9 cellular contexts compared by ENCODE assay signal in the genomic region with DNA sequence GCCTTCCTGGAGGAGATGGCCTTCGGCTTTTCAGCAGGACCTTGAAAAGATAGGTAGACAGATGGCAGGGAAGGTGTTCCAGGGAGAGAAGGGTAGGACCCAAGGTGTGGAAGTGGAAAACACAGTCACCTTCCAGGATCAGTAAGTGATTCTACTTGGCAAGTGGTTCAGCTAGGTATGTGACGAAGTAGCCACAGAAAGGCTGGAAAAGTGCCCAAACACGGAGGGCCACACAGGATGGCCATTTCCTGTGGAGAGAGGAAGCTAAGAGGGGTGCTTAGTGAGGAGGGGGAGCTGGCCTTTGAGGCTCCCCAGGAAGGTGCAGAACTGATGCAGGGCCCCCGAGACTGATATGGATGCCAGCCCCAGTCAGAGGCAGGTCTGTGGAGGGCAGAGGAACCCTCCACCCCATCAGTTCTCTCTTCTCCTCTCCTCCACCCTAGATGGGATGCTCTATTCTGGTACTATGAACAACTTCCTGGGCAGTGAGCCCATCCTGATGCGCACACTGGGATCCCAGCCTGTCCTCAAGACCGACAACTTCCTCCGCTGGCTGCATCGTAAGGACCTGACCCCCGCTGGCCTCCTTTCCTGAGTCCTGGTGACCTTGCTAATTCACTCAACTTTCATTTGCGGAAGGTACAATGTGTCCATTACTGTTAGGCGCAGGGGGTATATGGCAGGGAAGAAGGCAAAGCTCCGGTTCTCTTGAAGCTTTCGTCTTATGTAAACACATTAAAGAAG. TPM values are rescaled to one million over a fixed set of nuclear protein-coding genes. Genes with fewer than 3 reads are reported as not detected.
DNase-seq lines count a peak whose midpoint lies in the region; ATAC-seq and TF ChIP-seq lines count a peak whose summit lies in the region.
"Had no signal": no experiment of that assay in that cellular context is flagged by ENCODE, and none has a peak within 500 bp of the region (broad histone marks: within the 10 kb centered on the region; RNA-seq: fewer than 3 reads in every experiment).

No MANE protein-coding gene starts in this region.

- intact Hi-C loops in heart right ventricle (cut with DNase I), result loop anchor here in 3 of 10 donors (5.0 kb wide), 3 partner anchors 32 to 52 kb away; a partner anchor contains a TSS

- no peak for ATAC-seq in activated naive CD4-positive, alpha-beta T cell treated with anti-CD3 and anti-CD28 coated beads, Interleukin-2, amount 50 U/mL, for 72 hours
- ATAC-seq in heart right ventricle, result peak; percentile 41 to 83 (median 78)
- no peak for ATAC-seq in GM21515 (IDR thresholded peaks at IDR 0.05; ENCODE audit: unreplicated experiment)
- no peak for ATAC-seq in HG02798 (IDR thresholded peaks at IDR 0.05; ENCODE audit: poor library complexity, unreplicated experiment)

- 37 to 44% methylated on average over 13 of the region's 13 CpGs for whole genome bisulfite sequencing in heart right ventricle, 2 donors

- H3K4me3 ChIP-seq in H7 (ENCODE audit: insufficient read depth, low read depth, low read length) (peak overlapping the region; percentile 54), heart right ventricle (peak overlapping the region in 9 of 10 donors; percentile 40 to 68 (median 56))

- DNase-seq in H7 (no peak), heart right ventricle (peak; percentile 47 to 77), renal cortical epithelial cell (ENCODE audit: low read depth) (peak; percentile 54), DMS114 treated with DMSO at 0.1 percent for 48 hours (lab: John Stamatoyannopoulos, UW; ENCODE audit: unreplicated experiment) (no peak), superior temporal gyrus (ENCODE audit: extremely low spot score) (no peak)
- DNase-seq in activated naive CD4-positive, alpha-beta T cell treated with anti-CD3 and anti-CD28 coated beads, Interleukin-2, amount 50 U/mL, for 72 hours (ENCODE audit: low spot score in 2 of 2), result no peak
- DNase-seq: NCI-H1694 treated with DMSO at 0.1 percent for 48 hours had no signal

- no peak for TF ChIP-seq CTCF in heart right ventricle (IDR thresholded peaks at IDR 0.05)

- peak overlapping the region; percentile 71 to 93 (median 88) for H3K27ac ChIP-seq in heart right ventricle

- H3K27ac Mint-ChIP-seq in activated naive CD4-positive, alpha-beta T cell treated with anti-CD3 and anti-CD28 coated beads, Interleukin-2, amount 50 U/mL, for 72 hours, result peak overlapping the region; percentile 86 to 90

- peaks cover 0 to 3% of the 10 kb centered on the region in 2 donors for H3K9me3 Mint-ChIP-seq in activated naive CD4-positive, alpha-beta T cell treated with anti-CD3 and anti-CD28 coated beads, Interleukin-2, amount 50 U/mL, for 72 hours

- no peaks in the 10 kb centered on the region for H3K9me3 ChIP-seq in heart right ventricle

- no peaks in the 10 kb centered on the region for H3K27me3 ChIP-seq in H7 (ENCODE audit: control insufficient read depth, insufficient read depth, low read length)
- no peaks in the 10 kb centered on the region for H3K27me3 ChIP-seq in heart right ventricle

- peaks cover 10 to 16% of the 10 kb centered on the region in 2 donors for H3K36me3 Mint-ChIP-seq in activated naive CD4-positive, alpha-beta T cell treated with anti-CD3 and anti-CD28 coated beads, Interleukin-2, amount 50 U/mL, for 72 hours

- no peaks in the 10 kb centered on the region for H3K36me3 ChIP-seq in H7 (replicated peaks; ENCODE audit: control insufficient read depth, insufficient read depth, low read length)
- H3K36me3 ChIP-seq in heart right ventricle, result peaks cover 0 to 30% (median 0%) of the 10 kb centered on the region in 9 donors

- peaks cover 3 to 62% (median 32%) of the 10 kb centered on the region in 9 donors for H3K4me1 ChIP-seq in heart right ventricle

RNA-seq across cellular contexts. Expression of a gene that starts 6.8 kb away (rescaled TPM):
- 10.3 and 15.8 TPM in 2 replicates for total RNA-seq in H7 (2014; rRNA removed; shearing (Covaris generic))
- total RNA-seq in activated naive CD4-positive, alpha-beta T cell treated with anti-CD3 and anti-CD28 coated beads, Interleukin-2, amount 50 U/mL, for 72 hours, result 10 to 100 TPM; 10.5 to 36.2 TPM
- total RNA-seq in heart right ventricle (1 to 10 TPM in 9 of 10 donors, under 1 TPM in 1; 0.98 to 6.8 (median 1.8) TPM), renal cortical epithelial cell (0.69 and 7.4 TPM in 2 replicates)
- 1 to 10 TPM; 1.1 to 2.0 TPM for polyA plus RNA-seq in heart right ventricle

RNA-seq across cellular contexts. Expression of a gene that starts 33.7 kb away (rescaled TPM):
- 31.9 and 33.2 TPM in 2 replicates for total RNA-seq in H7 (2014; rRNA removed; shearing (Covaris generic))
- 10 to 100 TPM; 79.1 to 82.1 TPM for total RNA-seq in activated naive CD4-positive, alpha-beta T cell treated with anti-CD3 and anti-CD28 coated beads, Interleukin-2, amount 50 U/mL, for 72 hours
- total RNA-seq in heart right ventricle (10 to 100 TPM; 15.4 to 26.0 (median 20.1) TPM), renal cortical epithelial cell (5.9 and 17.4 TPM in 2 replicates)
- polyA plus RNA-seq in heart right ventricle, result 10 to 100 TPM in 1 of 2 donors, 1 to 10 TPM in 1; 7.0 to 15.8 TPM

RNA-seq across cellular contexts. Expression of a gene that starts 45.7 kb away (rescaled TPM):
- 101 and 119 TPM in 2 replicates for total RNA-seq in H7 (2014; rRNA removed; shearing (Covaris generic))
- 100 to 1,000 TPM; 116 to 147 TPM for total RNA-seq in activated naive CD4-positive, alpha-beta T cell treated with anti-CD3 and anti-CD28 coated beads, Interleukin-2, amount 50 U/mL, for 72 hours
- total RNA-seq in heart right ventricle (100 to 1,000 TPM; 213 to 554 (median 267) TPM), renal cortical epithelial cell (420 and 617 TPM in 2 replicates)
- 100 to 1,000 TPM; 286 to 356 TPM for polyA plus RNA-seq in heart right ventricle

RNA-seq across cellular contexts. Expression of a gene that starts 52.6 kb away (rescaled TPM):
- total RNA-seq in H7 (2014; rRNA removed; shearing (Covaris generic)), result 286 and 290 TPM in 2 replicates
- 100 to 1,000 TPM; 120 to 156 TPM for total RNA-seq in activated naive CD4-positive, alpha-beta T cell treated with anti-CD3 and anti-CD28 coated beads, Interleukin-2, amount 50 U/mL, for 72 hours
- 10 to 100 TPM; 55.9 to 87.3 (median 66.4) TPM for total RNA-seq in heart right ventricle
- 100 to 1,000 TPM in 1 of 2 donors, 10 to 100 TPM in 1; 92.0 to 122 TPM for polyA plus RNA-seq in heart right ventricle
- 47.1 and 65.8 TPM in 2 replicates for total RNA-seq in renal cortical epithelial cell

Comparison
In these comparisons a context has a peak if more than half of its experiments do, and no peak if none do; other contexts are left out.
1. DNase-seq: peak in heart right ventricle (2 of 2) and renal cortical epithelial cell (single experiment); none in H7 (single experiment), activated naive CD4-positive, alpha-beta T cell treated with anti-CD3 and anti-CD28 coated beads, Interleukin-2, amount 50 U/mL, for 72 hours (0 of 2), DMS114 treated with DMSO at 0.1 percent for 48 hours (single experiment) and superior temporal gyrus (single experiment).
2. ATAC-seq: peak in heart right ventricle (8 of 8); none in activated naive CD4-positive, alpha-beta T cell treated with anti-CD3 and anti-CD28 coated beads, Interleukin-2, amount 50 U/mL, for 72 hours (0 of 2), GM21515 (single experiment) and HG02798 (single experiment).